In genomic region chr1:178938959-178939317, GRCh38 we compare ENCODE assay signal across 1 cellular context.
TF ChIP-seq lines count a peak whose summit lies in the region.

No MANE protein-coding gene starts in this region.

TF ChIP-seq in SK-N-SH treated with all-trans-retinoic acid at 6 μM for 48 hours, 23 proteins besides CTCF, POLR2A, EP300 and RAD21 (continued from another document):
- no peak for TF ChIP-seq CREB5 (CRISPR knock-in tag; IDR thresholded peaks at IDR 0.05; ENCODE audit: low read depth)
- TF ChIP-seq OSR1 (CRISPR knock-in tag; IDR thresholded peaks at IDR 0.05): no peak
- TF ChIP-seq BACH2 (CRISPR knock-in tag; IDR thresholded peaks at IDR 0.05; ENCODE audit: borderline replicate concordance): no peak
- TF ChIP-seq ESRRG (CRISPR knock-in tag; IDR thresholded peaks at IDR 0.05): no peak
